ENCODE assay signal across 22 cellular contexts in the genomic region with DNA sequence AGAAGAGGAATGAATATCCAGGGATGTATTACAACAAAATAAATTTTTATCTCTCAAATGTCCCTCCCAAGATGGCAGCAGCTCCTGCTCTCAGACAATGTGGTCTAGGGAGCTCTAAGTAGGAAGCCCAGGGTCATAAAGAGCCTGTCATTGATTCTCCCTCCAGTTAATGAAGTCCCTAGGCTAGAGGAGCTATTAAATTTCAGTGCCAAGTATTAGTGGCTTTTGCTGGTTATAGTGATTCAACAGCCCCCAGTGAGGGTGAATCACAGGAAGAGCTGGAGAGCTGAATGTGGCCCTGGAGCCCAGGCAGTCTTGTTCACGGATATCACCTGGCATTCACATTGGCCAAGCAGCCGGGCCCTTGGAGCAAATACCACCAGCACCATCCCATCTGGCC.
"Had no signal": no experiment of that assay in that cellular context is flagged by ENCODE, and none has a peak within 500 bp of the region (broad histone marks: within the 10 kb centered on the region; RNA-seq: fewer than 3 reads in every experiment).

No MANE protein-coding gene starts in this region.

- H3K36me3 ChIP-seq: brain microvascular endothelial cell, gastroesophageal sphincter, heart left ventricle, left ventricle myocardium inferior, neural progenitor cell, pancreas, right lobe of liver, stomach had no signal

- H3K4me3 ChIP-seq: gastroesophageal sphincter, heart left ventricle, left ventricle myocardium inferior, mucosa of descending colon, neural progenitor cell, pancreas, right lobe of liver, smooth muscle cell, stomach had no signal

- FAIRE-seq: endometrium, kidney, pancreas had no signal

- DNase-seq: activated CD4-positive, alpha-beta memory T cell treated with anti-CD3 and anti-CD28 coated beads, Interleukin-2, amount 10 ng/mL, durations not matched to agents 7 days and 5 days; activated CD4-positive, alpha-beta T cell treated with anti-CD3 and anti-CD28 coated beads for 36 hours; activated CD8-positive, alpha-beta memory T cell treated with anti-CD3 and anti-CD28 coated beads, Interleukin-2, amount 10 ng/mL, durations not matched to agents 7 days and 5 days; activated naive CD4-positive, alpha-beta T cell treated with Interleukin-2 at 50 U/mL for 16 hours; anterior cingulate cortex; brain microvascular endothelial cell; cerebellar nuclear complex; cortex of kidney; heart left ventricle; kidney; left ventricle myocardium inferior; mucosa of descending colon; naive B cell; pancreas; right lobe of liver; stimulated activated CD4-positive, alpha-beta T cell treated with anti-CD3 and anti-CD28 coated beads, Interleukin-4, amount 100 ng/mL, for 1 hour; stomach; trophoblast cell had no signal

- ATAC-seq: activated CD4-positive, alpha-beta T cell treated with anti-CD3 and anti-CD28 coated beads for 36 hours; activated CD8-positive, alpha-beta memory T cell treated with anti-CD3 and anti-CD28 coated beads, Interleukin-2, amount 10 ng/mL, durations not matched to agents 7 days and 5 days; gastroesophageal sphincter; heart left ventricle; mucosa of descending colon; pancreas; right lobe of liver had no signal

- H3K27me3 ChIP-seq: brain microvascular endothelial cell, gastroesophageal sphincter, neural progenitor cell, pancreas, right lobe of liver, stomach had no signal
